ENCODE assay signal across 1 cellular context in the genomic region with DNA sequence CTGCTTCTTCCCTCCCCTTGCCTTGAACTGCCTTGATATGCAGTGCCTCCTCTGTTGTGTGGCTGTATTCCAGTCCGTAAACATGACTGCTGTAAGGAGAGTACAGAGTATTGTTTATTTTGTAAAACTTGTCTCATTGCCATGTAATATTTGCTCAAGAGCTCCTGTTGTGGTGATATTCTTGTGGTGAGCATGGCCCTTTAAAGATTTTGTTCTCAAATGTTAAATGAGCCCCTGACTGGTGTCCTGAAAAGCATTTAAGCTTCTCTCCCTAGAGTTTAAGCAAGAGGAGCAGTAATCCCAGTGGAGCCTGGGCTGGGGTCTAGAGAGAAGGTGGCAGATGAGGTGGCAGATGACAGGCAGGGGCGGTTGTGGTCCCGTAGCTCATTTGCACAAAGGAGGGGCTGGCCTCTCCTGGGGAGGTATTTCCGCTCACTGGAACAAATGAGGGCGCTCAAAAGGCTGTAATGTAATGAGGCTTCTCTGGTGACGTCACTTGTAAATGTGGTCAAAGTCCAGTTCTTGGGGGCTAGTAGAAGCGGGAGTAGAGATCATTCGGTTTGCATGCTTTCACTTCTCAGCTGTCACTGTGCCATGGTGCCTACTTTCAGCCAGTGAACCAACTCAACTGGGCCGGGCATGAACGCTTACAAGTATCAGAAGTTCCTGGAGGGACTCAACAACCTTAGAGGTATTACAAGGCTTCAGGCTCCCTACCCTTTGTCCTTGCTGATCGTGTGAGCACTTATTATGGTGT.
TF ChIP-seq lines count a peak whose summit lies in the region.

No MANE protein-coding gene starts in this region.

TF ChIP-seq in K562, 482 proteins besides CTCF, POLR2A, EP300 and RAD21 (continued from another document and continues in another):
- TF ChIP-seq, protein P1, sequence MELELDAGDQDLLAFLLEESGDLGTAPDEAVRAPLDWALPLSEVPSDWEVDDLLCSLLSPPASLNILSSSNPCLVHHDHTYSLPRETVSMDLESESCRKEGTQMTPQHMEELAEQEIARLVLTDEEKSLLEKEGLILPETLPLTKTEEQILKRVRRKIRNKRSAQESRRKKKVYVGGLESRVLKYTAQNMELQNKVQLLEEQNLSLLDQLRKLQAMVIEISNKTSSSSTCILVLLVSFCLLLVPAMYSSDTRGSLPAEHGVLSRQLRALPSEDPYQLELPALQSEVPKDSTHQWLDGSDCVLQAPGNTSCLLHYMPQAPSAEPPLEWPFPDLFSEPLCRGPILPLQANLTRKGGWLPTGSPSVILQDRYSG (tag; conservative IDR thresholded peaks at IDR 0.05; ENCODE audit: low read depth) = 0 out of 2 replicates have a peak, but pooled peaks have one; percentile 80
- TF ChIP-seq NCOA1 (IDR thresholded peaks at IDR 0.05; ENCODE audit: low read depth) (peak; percentile 67; the same call in 1 of the 2 replicates), HDAC2 (IDR thresholded peaks at IDR 0.05) (peak; percentile 63), CXXC5 (CRISPR knock-in tag; IDR thresholded peaks at IDR 0.05) (peak; percentile 33; the same call in 1 of the 2 replicates), JUNB (CRISPR knock-in tag; conservative IDR thresholded peaks at IDR 0.05) (0 out of 2 replicates have a peak, but pooled peaks have one; percentile 49), TBP (optimal IDR thresholded peaks at IDR 0.05; ENCODE audit: low read depth, low read length) (peak; percentile 58), ZNF75A (CRISPR knock-in tag; IDR thresholded peaks at IDR 0.05) (no peak), BRCA1 (IDR thresholded peaks at IDR 0.05) (no peak), BRCA1 (CRISPR knock-in tag; IDR thresholded peaks at IDR 0.05) (no peak), KLF16 (IDR thresholded peaks at IDR 0.05) (no peak), ZNF695 (CRISPR knock-in tag; IDR thresholded peaks at IDR 0.05) (no peak), SOX6 (IDR thresholded peaks at IDR 0.05) (peak; percentile 46; the same call in 1 of the 2 replicates), RBM17 (IDR thresholded peaks at IDR 0.05; ENCODE audit: borderline replicate concordance, low read depth, low read length) (no peak), TFAM (CRISPR knock-in tag; conservative IDR thresholded peaks at IDR 0.05) (no peak), FOXK2 (conservative IDR thresholded peaks at IDR 0.05 in 1 of 2, IDR thresholded peaks at IDR 0.05 in 1 of 2; ENCODE audit: low read depth in 2 of 2) (peak in 1 of 2 experiments; percentile 3; a peak in 1 of 4 replicates), GABPB2 (CRISPR knock-in tag; conservative IDR thresholded peaks at IDR 0.05) (no peak)
- TF ChIP-seq, protein P2, sequence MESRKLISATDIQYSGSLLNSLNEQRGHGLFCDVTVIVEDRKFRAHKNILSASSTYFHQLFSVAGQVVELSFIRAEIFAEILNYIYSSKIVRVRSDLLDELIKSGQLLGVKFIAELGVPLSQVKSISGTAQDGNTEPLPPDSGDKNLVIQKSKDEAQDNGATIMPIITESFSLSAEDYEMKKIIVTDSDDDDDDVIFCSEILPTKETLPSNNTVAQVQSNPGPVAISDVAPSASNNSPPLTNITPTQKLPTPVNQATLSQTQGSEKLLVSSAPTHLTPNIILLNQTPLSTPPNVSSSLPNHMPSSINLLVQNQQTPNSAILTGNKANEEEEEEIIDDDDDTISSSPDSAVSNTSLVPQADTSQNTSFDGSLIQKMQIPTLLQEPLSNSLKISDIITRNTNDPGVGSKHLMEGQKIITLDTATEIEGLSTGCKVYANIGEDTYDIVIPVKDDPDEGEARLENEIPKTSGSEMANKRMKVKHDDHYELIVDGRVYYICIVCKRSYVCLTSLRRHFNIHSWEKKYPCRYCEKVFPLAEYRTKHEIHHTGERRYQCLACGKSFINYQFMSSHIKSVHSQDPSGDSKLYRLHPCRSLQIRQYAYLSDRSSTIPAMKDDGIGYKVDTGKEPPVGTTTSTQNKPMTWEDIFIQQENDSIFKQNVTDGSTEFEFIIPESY (CRISPR knock-in tag; IDR thresholded peaks at IDR 0.05) = peak; percentile 27; the same call in 1 of the 2 replicates
- TF ChIP-seq, protein P3, sequence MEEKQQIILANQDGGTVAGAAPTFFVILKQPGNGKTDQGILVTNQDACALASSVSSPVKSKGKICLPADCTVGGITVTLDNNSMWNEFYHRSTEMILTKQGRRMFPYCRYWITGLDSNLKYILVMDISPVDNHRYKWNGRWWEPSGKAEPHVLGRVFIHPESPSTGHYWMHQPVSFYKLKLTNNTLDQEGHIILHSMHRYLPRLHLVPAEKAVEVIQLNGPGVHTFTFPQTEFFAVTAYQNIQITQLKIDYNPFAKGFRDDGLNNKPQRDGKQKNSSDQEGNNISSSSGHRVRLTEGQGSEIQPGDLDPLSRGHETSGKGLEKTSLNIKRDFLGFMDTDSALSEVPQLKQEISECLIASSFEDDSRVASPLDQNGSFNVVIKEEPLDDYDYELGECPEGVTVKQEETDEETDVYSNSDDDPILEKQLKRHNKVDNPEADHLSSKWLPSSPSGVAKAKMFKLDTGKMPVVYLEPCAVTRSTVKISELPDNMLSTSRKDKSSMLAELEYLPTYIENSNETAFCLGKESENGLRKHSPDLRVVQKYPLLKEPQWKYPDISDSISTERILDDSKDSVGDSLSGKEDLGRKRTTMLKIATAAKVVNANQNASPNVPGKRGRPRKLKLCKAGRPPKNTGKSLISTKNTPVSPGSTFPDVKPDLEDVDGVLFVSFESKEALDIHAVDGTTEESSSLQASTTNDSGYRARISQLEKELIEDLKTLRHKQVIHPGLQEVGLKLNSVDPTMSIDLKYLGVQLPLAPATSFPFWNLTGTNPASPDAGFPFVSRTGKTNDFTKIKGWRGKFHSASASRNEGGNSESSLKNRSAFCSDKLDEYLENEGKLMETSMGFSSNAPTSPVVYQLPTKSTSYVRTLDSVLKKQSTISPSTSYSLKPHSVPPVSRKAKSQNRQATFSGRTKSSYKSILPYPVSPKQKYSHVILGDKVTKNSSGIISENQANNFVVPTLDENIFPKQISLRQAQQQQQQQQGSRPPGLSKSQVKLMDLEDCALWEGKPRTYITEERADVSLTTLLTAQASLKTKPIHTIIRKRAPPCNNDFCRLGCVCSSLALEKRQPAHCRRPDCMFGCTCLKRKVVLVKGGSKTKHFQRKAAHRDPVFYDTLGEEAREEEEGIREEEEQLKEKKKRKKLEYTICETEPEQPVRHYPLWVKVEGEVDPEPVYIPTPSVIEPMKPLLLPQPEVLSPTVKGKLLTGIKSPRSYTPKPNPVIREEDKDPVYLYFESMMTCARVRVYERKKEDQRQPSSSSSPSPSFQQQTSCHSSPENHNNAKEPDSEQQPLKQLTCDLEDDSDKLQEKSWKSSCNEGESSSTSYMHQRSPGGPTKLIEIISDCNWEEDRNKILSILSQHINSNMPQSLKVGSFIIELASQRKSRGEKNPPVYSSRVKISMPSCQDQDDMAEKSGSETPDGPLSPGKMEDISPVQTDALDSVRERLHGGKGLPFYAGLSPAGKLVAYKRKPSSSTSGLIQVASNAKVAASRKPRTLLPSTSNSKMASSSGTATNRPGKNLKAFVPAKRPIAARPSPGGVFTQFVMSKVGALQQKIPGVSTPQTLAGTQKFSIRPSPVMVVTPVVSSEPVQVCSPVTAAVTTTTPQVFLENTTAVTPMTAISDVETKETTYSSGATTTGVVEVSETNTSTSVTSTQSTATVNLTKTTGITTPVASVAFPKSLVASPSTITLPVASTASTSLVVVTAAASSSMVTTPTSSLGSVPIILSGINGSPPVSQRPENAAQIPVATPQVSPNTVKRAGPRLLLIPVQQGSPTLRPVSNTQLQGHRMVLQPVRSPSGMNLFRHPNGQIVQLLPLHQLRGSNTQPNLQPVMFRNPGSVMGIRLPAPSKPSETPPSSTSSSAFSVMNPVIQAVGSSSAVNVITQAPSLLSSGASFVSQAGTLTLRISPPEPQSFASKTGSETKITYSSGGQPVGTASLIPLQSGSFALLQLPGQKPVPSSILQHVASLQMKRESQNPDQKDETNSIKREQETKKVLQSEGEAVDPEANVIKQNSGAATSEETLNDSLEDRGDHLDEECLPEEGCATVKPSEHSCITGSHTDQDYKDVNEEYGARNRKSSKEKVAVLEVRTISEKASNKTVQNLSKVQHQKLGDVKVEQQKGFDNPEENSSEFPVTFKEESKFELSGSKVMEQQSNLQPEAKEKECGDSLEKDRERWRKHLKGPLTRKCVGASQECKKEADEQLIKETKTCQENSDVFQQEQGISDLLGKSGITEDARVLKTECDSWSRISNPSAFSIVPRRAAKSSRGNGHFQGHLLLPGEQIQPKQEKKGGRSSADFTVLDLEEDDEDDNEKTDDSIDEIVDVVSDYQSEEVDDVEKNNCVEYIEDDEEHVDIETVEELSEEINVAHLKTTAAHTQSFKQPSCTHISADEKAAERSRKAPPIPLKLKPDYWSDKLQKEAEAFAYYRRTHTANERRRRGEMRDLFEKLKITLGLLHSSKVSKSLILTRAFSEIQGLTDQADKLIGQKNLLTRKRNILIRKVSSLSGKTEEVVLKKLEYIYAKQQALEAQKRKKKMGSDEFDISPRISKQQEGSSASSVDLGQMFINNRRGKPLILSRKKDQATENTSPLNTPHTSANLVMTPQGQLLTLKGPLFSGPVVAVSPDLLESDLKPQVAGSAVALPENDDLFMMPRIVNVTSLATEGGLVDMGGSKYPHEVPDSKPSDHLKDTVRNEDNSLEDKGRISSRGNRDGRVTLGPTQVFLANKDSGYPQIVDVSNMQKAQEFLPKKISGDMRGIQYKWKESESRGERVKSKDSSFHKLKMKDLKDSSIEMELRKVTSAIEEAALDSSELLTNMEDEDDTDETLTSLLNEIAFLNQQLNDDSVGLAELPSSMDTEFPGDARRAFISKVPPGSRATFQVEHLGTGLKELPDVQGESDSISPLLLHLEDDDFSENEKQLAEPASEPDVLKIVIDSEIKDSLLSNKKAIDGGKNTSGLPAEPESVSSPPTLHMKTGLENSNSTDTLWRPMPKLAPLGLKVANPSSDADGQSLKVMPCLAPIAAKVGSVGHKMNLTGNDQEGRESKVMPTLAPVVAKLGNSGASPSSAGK (IDR thresholded peaks at IDR 0.05) = no peak
- TF ChIP-seq, protein P4, sequence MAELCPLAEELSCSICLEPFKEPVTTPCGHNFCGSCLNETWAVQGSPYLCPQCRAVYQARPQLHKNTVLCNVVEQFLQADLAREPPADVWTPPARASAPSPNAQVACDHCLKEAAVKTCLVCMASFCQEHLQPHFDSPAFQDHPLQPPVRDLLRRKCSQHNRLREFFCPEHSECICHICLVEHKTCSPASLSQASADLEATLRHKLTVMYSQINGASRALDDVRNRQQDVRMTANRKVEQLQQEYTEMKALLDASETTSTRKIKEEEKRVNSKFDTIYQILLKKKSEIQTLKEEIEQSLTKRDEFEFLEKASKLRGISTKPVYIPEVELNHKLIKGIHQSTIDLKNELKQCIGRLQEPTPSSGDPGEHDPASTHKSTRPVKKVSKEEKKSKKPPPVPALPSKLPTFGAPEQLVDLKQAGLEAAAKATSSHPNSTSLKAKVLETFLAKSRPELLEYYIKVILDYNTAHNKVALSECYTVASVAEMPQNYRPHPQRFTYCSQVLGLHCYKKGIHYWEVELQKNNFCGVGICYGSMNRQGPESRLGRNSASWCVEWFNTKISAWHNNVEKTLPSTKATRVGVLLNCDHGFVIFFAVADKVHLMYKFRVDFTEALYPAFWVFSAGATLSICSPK (IDR thresholded peaks at IDR 0.05; ENCODE audit: borderline replicate concordance) = no peak
- TF ChIP-seq, protein P5, sequence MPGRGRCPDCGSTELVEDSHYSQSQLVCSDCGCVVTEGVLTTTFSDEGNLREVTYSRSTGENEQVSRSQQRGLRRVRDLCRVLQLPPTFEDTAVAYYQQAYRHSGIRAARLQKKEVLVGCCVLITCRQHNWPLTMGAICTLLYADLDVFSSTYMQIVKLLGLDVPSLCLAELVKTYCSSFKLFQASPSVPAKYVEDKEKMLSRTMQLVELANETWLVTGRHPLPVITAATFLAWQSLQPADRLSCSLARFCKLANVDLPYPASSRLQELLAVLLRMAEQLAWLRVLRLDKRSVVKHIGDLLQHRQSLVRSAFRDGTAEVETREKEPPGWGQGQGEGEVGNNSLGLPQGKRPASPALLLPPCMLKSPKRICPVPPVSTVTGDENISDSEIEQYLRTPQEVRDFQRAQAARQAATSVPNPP (IDR thresholded peaks at IDR 0.05; ENCODE audit: borderline replicate concordance, insufficient read depth, insufficient read length) = no peak
- TF ChIP-seq, protein P6, sequence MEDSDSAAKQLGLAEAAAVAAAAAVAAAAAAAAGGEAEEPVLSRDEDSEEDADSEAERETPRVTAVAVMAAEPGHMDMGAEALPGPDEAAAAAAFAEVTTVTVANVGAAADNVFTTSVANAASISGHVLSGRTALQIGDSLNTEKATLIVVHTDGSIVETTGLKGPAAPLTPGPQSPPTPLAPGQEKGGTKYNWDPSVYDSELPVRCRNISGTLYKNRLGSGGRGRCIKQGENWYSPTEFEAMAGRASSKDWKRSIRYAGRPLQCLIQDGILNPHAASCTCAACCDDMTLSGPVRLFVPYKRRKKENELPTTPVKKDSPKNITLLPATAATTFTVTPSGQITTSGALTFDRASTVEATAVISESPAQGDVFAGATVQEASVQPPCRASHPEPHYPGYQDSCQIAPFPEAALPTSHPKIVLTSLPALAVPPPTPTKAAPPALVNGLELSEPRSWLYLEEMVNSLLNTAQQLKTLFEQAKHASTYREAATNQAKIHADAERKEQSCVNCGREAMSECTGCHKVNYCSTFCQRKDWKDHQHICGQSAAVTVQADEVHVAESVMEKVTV (CRISPR knock-in tag; IDR thresholded peaks at IDR 0.05) = 0 out of 2 replicates have a peak, but pooled peaks have one; percentile 4
- TF ChIP-seq, protein P7, sequence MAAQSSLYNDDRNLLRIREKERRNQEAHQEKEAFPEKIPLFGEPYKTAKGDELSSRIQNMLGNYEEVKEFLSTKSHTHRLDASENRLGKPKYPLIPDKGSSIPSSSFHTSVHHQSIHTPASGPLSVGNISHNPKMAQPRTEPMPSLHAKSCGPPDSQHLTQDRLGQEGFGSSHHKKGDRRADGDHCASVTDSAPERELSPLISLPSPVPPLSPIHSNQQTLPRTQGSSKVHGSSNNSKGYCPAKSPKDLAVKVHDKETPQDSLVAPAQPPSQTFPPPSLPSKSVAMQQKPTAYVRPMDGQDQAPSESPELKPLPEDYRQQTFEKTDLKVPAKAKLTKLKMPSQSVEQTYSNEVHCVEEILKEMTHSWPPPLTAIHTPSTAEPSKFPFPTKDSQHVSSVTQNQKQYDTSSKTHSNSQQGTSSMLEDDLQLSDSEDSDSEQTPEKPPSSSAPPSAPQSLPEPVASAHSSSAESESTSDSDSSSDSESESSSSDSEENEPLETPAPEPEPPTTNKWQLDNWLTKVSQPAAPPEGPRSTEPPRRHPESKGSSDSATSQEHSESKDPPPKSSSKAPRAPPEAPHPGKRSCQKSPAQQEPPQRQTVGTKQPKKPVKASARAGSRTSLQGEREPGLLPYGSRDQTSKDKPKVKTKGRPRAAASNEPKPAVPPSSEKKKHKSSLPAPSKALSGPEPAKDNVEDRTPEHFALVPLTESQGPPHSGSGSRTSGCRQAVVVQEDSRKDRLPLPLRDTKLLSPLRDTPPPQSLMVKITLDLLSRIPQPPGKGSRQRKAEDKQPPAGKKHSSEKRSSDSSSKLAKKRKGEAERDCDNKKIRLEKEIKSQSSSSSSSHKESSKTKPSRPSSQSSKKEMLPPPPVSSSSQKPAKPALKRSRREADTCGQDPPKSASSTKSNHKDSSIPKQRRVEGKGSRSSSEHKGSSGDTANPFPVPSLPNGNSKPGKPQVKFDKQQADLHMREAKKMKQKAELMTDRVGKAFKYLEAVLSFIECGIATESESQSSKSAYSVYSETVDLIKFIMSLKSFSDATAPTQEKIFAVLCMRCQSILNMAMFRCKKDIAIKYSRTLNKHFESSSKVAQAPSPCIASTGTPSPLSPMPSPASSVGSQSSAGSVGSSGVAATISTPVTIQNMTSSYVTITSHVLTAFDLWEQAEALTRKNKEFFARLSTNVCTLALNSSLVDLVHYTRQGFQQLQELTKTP (IDR thresholded peaks at IDR 0.05; ENCODE audit: low read depth in 1 of 2, partially characterized antibody in 2 of 2) = peak in 1 of 2 experiments; percentile 65
